Comparison of ENCODE assay signal across 23 cellular contexts in the genomic region with DNA sequence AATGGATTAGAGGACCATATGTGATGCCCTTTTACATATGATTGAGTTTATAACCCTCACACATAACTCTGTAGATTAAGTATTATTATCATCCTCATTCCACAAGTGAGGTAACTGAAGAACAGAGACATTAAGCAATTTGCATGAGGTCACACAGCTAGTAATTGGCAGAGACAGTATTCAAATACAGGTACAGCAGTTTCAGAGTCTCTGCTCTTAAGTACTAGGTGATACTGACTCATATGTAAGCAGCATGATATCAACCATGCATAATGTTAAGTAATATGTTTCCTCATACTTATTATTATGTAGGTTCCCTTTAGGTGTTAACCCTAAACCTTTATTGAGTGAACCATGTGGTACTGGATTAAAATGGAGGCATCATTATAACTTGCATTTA.
DNase-seq lines count a peak whose midpoint lies in the region; ATAC-seq, FAIRE-seq and TF ChIP-seq lines count a peak whose summit lies in the region.
"Had no signal": no experiment of that assay in that cellular context is flagged by ENCODE, and none has a peak within 500 bp of the region (broad histone marks: within the 10 kb centered on the region; RNA-seq: fewer than 3 reads in every experiment).

No MANE protein-coding gene starts in this region.

- H3K4me2 ChIP-seq in mammary epithelial cell (ENCODE audit: insufficient read depth, low read depth, low read length): no peak overlapping the region
- H3K4me2 ChIP-seq: A549; BLaER1 treated with 17β-estradiol and CSF1 and Interleukin-3, amounts not matched to agents 10 nM and 100 nM had no signal

- H3K4me3 ChIP-seq in mammary epithelial cell (replicated peaks in 1 of 3; ENCODE audit: insufficient read depth in 1 of 3, low read depth in 2 of 3, low read length in 3 of 3) (no peak overlapping the region), bronchial epithelial cell (ENCODE audit: low read depth, low read length) (no peak overlapping the region), tibial nerve (no peak overlapping the region)
- H3K4me3 ChIP-seq: A549; BLaER1 treated with 17β-estradiol and CSF1 and Interleukin-3, amounts not matched to agents 10 nM and 100 nM had no signal

- H3K9me3 Mint-ChIP-seq in MCF 10A (ENCODE audit: unreplicated experiment): no peaks in the 10 kb centered on the region

- dilution Hi-C loops in mammary epithelial cell (cut with HindIII; ENCODE audit: low sequenced_read_pairs): no loop called here

- H3K27me3 ChIP-seq in mammary epithelial cell (ENCODE audit: insufficient read depth, low read length) (no peaks in the 10 kb centered on the region), bronchial epithelial cell (ENCODE audit: control insufficient read depth, insufficient read depth, low read length) (no peaks in the 10 kb centered on the region), tibial nerve (no peaks in the 10 kb centered on the region)
- H3K27me3 ChIP-seq: BLaER1 treated with 17β-estradiol and CSF1 and Interleukin-3, amounts not matched to agents 10 nM and 100 nM had no signal

- H3K9me3 ChIP-seq in mammary epithelial cell (replicated peaks; ENCODE audit: insufficient read depth, low read length) (no peaks in the 10 kb centered on the region), tibial nerve (no peaks in the 10 kb centered on the region)
- H3K9me3 ChIP-seq: A549; BLaER1 treated with 17β-estradiol and CSF1 and Interleukin-3, amounts not matched to agents 10 nM and 100 nM; Caco-2 had no signal

- no peak overlapping the region for H3K27ac ChIP-seq in mammary epithelial cell (ENCODE audit: insufficient read depth, low read depth, low read length)
- H3K27ac ChIP-seq in tibial nerve: no peak overlapping the region
- H3K27ac ChIP-seq: 22Rv1; A549; BLaER1 treated with 17β-estradiol and CSF1 and Interleukin-3, amounts not matched to agents 10 nM and 100 nM; C4-2B had no signal

- DNase-seq in mammary epithelial cell (peak; percentile 1), MCF 10A (ENCODE audit: unreplicated experiment) (no peak), bronchial epithelial cell (ENCODE audit: low read depth) (peak; percentile 49), tibial nerve (ENCODE audit: low spot score in 2 of 2) (no peak), NCI-H2227 treated with DMSO at 0.1 percent for 48 hours (lab: John Stamatoyannopoulos, UW) (no peak), inferior parietal cortex (ENCODE audit: extremely low spot score) (no peak)
- DNase-seq: AML-193; Caco-2; Calu3; CD4-positive, alpha-beta T cell; CD8-positive, alpha-beta T cell; DMS79 treated with DMSO at 0.1 percent for 48 hours; GF-D8 had no signal

- no peak for FAIRE-seq in bronchial epithelial cell (lab: Jason Lieb, UNC)
- FAIRE-seq: A549, D721Med, G401.6, GM12891, GM19239 had no signal

- peak; percentile 58 for ATAC-seq in esophagus mucosa
- ATAC-seq: A549; CD8-positive, alpha-beta T cell had no signal

- BruUV-seq in mammary epithelial cell (replicated peaks; lab: Mats Ljungman, UMichigan) (no TSS peak), MCF 10A (replicated peaks; lab: Mats Ljungman, UMichigan) (no TSS peak)

- H3K27me3 Mint-ChIP-seq in MCF 10A (ENCODE audit: insufficient read depth, unreplicated experiment): no peaks in the 10 kb centered on the region
- H3K27me3 Mint-ChIP-seq: B cell; CD4-positive, alpha-beta T cell had no signal

- in situ Hi-C loops in mammary epithelial cell (cut with MboI; ENCODE audit: low sequenced_read_pairs in 2 of 2): no loop called here

- intact Hi-C loops in mammary epithelial cell (cut with micrococcal nuclease) (no loop called here), MCF 10A (cut with micrococcal nuclease) (no loop called here)

- H3K4me1 ChIP-seq in mammary epithelial cell (ENCODE audit: insufficient read depth, low read length) (no peaks in the 10 kb centered on the region), tibial nerve (no peaks in the 10 kb centered on the region)
- H3K4me1 ChIP-seq: A549, Caco-2 had no signal

- no peak overlapping the region for H2AFZ ChIP-seq in mammary epithelial cell (ENCODE audit: low read depth, low read length)

- no peaks in the 10 kb centered on the region for H3K79me2 ChIP-seq in mammary epithelial cell (ENCODE audit: insufficient read depth, low read length)

- H3K27ac Mint-ChIP-seq in MCF 10A (ENCODE audit: low read depth, unreplicated experiment): no peak overlapping the region
- H3K27ac Mint-ChIP-seq: B cell; CD4-positive, alpha-beta T cell; CD8-positive, alpha-beta T cell had no signal

- H4K20me1 ChIP-seq in mammary epithelial cell (ENCODE audit: insufficient read depth, low read length): no peaks in the 10 kb centered on the region
- H4K20me1 ChIP-seq: BLaER1 treated with 17β-estradiol and CSF1 and Interleukin-3, amounts not matched to agents 10 nM and 100 nM had no signal

- H3K36me3 ChIP-seq in mammary epithelial cell (ENCODE audit: insufficient read depth, low read length): no peaks in the 10 kb centered on the region
- H3K36me3 ChIP-seq in bronchial epithelial cell (ENCODE audit: control insufficient read depth, insufficient read depth, low read length): no peaks in the 10 kb centered on the region
- H3K36me3 ChIP-seq in tibial nerve: no peaks in the 10 kb centered on the region
- H3K36me3 ChIP-seq: BLaER1 treated with 17β-estradiol and CSF1 and Interleukin-3, amounts not matched to agents 10 nM and 100 nM had no signal

- H3K4me3 Mint-ChIP-seq in MCF 10A (ENCODE audit: unreplicated experiment): no peak overlapping the region
- H3K4me3 Mint-ChIP-seq: B cell; CD4-positive, alpha-beta T cell; CD8-positive, alpha-beta T cell had no signal

- POLR2A ChIA-PET in MCF 10A (lab: Yijun Ruan, JAX): interaction anchor here (1.0 kb wide), 1 partner anchor 9 kb away, joined by 6 read pairs; no protein-coding TSS in a partner anchor

- no peak for TF ChIP-seq EP300 in tibial nerve (IDR thresholded peaks at IDR 0.05)

- H3K4me1 Mint-ChIP-seq in MCF 10A (ENCODE audit: insufficient read depth, unreplicated experiment): no peaks in the 10 kb centered on the region

- H3K9ac ChIP-seq in mammary epithelial cell (ENCODE audit: insufficient read depth, low read length): no peak overlapping the region
- H3K9ac ChIP-seq: BLaER1 treated with 17β-estradiol and CSF1 and Interleukin-3, amounts not matched to agents 10 nM and 100 nM had no signal

- H3K36me3 Mint-ChIP-seq in MCF 10A (ENCODE audit: insufficient read depth, unreplicated experiment): no peaks in the 10 kb centered on the region
- H3K36me3 Mint-ChIP-seq: CD8-positive, alpha-beta T cell had no signal

- CTCF ChIA-PET in mammary epithelial cell (lab: Charles Lee; ENCODE audit: low non-redundant PET): no interaction called here
- CTCF ChIA-PET in MCF 10A (lab: Yijun Ruan, JAX): no interaction called here

- no peak for TF ChIP-seq POLR2A in tibial nerve (IDR thresholded peaks at IDR 0.05)

- TF ChIP-seq CTCF in mammary epithelial cell (conservative IDR thresholded peaks at IDR 0.05 in 1 of 2, IDR thresholded peaks at IDR 0.05 in 1 of 2; ENCODE audit: extremely low read depth in 1 of 2, insufficient read depth in 1 of 2, low read depth in 1 of 2, low read length in 2 of 2) (no peak), MCF 10A (IDR thresholded peaks at IDR 0.05; ENCODE audit: unreplicated experiment) (no peak), bronchial epithelial cell (IDR thresholded peaks at IDR 0.05; ENCODE audit: insufficient read depth, low read length, severe bottlenecking) (no peak), tibial nerve (IDR thresholded peaks at IDR 0.05) (no peak)

Comparison
In these comparisons a context has a peak if more than half of its experiments do, and no peak if none do; other contexts are left out.
1. DNase-seq: peak in mammary epithelial cell (single experiment) and bronchial epithelial cell (single experiment); none in MCF 10A (single experiment), tibial nerve (0 of 2), NCI-H2227 treated with DMSO at 0.1 percent for 48 hours (single experiment) and inferior parietal cortex (single experiment).